ENCODE assay signal across 1 cellular context in the genomic region with DNA sequence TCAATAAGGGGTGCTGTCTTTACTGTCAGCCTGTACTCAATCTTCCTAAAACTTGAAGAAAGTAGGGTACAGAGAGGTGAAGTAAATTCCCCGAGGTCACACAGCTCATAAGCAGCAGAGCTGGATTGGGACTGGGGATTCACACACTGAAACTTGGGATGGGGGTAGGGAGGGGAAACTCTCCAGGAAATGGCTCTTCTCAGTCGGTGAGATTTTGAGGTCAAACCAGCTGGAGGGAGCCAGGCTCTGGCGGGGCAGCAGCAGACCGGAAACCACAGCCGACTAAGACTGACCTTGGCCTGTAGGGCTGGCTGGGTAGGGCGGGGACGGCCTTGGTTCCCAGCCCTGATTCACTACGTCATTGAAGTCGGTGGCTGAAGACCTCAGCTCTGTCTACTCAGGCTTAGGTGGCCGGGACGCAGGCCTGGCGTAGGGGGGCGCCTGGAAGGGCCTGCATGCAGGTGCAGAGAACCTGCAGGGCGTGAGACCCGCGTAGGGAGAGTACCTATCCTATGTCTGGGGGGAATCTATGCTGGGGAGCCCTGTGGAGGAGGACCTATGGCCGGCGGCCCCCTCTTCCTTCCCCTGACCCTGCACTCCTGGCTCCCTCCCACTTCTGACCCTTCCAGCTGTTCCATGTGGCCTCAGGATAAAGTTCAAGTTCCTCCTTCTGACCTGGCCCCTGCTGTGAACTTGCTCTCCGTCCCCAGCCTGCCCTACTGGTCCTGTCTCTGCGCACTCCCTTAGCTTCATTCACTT.
TF ChIP-seq lines count a peak whose summit lies in the region.

No MANE protein-coding gene starts in this region.

TF ChIP-seq in HepG2, 621 proteins besides CTCF, POLR2A, EP300 and RAD21 (continued from another document and continues in another):
- TF ChIP-seq, protein P1, sequence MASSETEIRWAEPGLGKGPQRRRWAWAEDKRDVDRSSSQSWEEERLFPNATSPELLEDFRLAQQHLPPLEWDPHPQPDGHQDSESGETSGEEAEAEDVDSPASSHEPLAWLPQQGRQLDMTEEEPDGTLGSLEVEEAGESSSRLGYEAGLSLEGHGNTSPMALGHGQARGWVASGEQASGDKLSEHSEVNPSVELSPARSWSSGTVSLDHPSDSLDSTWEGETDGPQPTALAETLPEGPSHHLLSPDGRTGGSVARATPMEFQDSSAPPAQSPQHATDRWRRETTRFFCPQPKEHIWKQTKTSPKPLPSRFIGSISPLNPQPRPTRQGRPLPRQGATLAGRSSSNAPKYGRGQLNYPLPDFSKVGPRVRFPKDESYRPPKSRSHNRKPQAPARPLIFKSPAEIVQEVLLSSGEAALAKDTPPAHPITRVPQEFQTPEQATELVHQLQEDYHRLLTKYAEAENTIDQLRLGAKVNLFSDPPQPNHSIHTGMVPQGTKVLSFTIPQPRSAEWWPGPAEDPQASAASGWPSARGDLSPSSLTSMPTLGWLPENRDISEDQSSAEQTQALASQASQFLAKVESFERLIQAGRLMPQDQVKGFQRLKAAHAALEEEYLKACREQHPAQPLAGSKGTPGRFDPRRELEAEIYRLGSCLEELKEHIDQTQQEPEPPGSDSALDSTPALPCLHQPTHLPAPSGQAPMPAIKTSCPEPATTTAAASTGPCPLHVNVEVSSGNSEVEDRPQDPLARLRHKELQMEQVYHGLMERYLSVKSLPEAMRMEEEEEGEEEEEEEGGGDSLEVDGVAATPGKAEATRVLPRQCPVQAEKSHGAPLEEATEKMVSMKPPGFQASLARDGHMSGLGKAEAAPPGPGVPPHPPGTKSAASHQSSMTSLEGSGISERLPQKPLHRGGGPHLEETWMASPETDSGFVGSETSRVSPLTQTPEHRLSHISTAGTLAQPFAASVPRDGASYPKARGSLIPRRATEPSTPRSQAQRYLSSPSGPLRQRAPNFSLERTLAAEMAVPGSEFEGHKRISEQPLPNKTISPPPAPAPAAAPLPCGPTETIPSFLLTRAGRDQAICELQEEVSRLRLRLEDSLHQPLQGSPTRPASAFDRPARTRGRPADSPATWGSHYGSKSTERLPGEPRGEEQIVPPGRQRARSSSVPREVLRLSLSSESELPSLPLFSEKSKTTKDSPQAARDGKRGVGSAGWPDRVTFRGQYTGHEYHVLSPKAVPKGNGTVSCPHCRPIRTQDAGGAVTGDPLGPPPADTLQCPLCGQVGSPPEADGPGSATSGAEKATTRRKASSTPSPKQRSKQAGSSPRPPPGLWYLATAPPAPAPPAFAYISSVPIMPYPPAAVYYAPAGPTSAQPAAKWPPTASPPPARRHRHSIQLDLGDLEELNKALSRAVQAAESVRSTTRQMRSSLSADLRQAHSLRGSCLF (CRISPR knock-in tag; IDR thresholded peaks at IDR 0.05; ENCODE audit: borderline replicate concordance), result no peak
- TF ChIP-seq HMG20A (CRISPR knock-in tag; IDR thresholded peaks at IDR 0.05; ENCODE audit: borderline replicate concordance) (peak; percentile 67), ZNF691 (CRISPR knock-in tag; IDR thresholded peaks at IDR 0.05; ENCODE audit: borderline replicate concordance, low read depth) (peak; percentile 42; the same call in 1 of the 2 replicates), PLRG1 (conservative IDR thresholded peaks at IDR 0.05) (no peak), HNRNPL (IDR thresholded peaks at IDR 0.05; ENCODE audit: low read depth, low read length) (0 out of 2 replicates have a peak, but pooled peaks have one; percentile 20), ZNF326 (CRISPR knock-in tag; IDR thresholded peaks at IDR 0.05; ENCODE audit: borderline replicate concordance) (no peak), CREB3 (CRISPR knock-in tag; IDR thresholded peaks at IDR 0.05) (no peak), FOXM1 (CRISPR knock-in tag; IDR thresholded peaks at IDR 0.05) (no peak), ELF1 (CRISPR knock-in tag; IDR thresholded peaks at IDR 0.05) (peak; percentile 69), TBX3 (IDR thresholded peaks at IDR 0.05; ENCODE audit: borderline replicate concordance) (no peak), ZNF24 (IDR thresholded peaks at IDR 0.05) (no peak), NFATC3 (CRISPR knock-in tag; IDR thresholded peaks at IDR 0.05) (no peak), ZNF512 (CRISPR knock-in tag; IDR thresholded peaks at IDR 0.05) (no peak), MAZ (IDR thresholded peaks at IDR 0.05; ENCODE audit: borderline replicate concordance, low read depth, low read length) (peak; percentile 39; the same call in 1 of the 2 replicates), MAZ (CRISPR knock-in tag; IDR thresholded peaks at IDR 0.05; ENCODE audit: low read depth) (no peak), KDM6A (CRISPR knock-in tag; IDR thresholded peaks at IDR 0.05; ENCODE audit: low read depth) (no peak), ZNF121 (CRISPR knock-in tag; IDR thresholded peaks at IDR 0.05) (no peak), KLF15 (CRISPR knock-in tag; IDR thresholded peaks at IDR 0.05; ENCODE audit: borderline replicate concordance) (no peak), SNAPC2 (CRISPR knock-in tag; IDR thresholded peaks at IDR 0.05) (no peak), EED (CRISPR knock-in tag; IDR thresholded peaks at IDR 0.05) (no peak), ZBTB26 (CRISPR knock-in tag; IDR thresholded peaks at IDR 0.05; ENCODE audit: borderline replicate concordance) (0 out of 2 replicates have a peak, but pooled peaks have one; percentile 5)
- TF ChIP-seq, protein P2, sequence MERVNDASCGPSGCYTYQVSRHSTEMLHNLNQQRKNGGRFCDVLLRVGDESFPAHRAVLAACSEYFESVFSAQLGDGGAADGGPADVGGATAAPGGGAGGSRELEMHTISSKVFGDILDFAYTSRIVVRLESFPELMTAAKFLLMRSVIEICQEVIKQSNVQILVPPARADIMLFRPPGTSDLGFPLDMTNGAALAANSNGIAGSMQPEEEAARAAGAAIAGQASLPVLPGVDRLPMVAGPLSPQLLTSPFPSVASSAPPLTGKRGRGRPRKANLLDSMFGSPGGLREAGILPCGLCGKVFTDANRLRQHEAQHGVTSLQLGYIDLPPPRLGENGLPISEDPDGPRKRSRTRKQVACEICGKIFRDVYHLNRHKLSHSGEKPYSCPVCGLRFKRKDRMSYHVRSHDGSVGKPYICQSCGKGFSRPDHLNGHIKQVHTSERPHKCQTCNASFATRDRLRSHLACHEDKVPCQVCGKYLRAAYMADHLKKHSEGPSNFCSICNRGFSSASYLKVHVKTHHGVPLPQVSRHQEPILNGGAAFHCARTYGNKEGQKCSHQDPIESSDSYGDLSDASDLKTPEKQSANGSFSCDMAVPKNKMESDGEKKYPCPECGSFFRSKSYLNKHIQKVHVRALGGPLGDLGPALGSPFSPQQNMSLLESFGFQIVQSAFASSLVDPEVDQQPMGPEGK (CRISPR knock-in tag; IDR thresholded peaks at IDR 0.05), result peak; percentile 79
- TF ChIP-seq, protein P3, sequence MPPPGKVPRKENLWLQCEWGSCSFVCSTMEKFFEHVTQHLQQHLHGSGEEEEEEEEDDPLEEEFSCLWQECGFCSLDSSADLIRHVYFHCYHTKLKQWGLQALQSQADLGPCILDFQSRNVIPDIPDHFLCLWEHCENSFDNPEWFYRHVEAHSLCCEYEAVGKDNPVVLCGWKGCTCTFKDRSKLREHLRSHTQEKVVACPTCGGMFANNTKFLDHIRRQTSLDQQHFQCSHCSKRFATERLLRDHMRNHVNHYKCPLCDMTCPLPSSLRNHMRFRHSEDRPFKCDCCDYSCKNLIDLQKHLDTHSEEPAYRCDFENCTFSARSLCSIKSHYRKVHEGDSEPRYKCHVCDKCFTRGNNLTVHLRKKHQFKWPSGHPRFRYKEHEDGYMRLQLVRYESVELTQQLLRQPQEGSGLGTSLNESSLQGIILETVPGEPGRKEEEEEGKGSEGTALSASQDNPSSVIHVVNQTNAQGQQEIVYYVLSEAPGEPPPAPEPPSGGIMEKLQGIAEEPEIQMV (CRISPR knock-in tag; IDR thresholded peaks at IDR 0.05; ENCODE audit: low read depth), result no peak
- TF ChIP-seq, protein P4, sequence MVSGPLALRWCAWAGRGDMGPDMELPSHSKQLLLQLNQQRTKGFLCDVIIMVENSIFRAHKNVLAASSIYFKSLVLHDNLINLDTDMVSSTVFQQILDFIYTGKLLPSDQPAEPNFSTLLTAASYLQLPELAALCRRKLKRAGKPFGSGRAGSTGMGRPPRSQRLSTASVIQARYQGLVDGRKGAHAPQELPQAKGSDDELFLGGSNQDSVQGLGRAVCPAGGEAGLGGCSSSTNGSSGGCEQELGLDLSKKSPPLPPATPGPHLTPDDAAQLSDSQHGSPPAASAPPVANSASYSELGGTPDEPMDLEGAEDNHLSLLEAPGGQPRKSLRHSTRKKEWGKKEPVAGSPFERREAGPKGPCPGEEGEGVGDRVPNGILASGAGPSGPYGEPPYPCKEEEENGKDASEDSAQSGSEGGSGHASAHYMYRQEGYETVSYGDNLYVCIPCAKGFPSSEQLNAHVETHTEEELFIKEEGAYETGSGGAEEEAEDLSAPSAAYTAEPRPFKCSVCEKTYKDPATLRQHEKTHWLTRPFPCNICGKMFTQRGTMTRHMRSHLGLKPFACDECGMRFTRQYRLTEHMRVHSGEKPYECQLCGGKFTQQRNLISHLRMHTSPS (CRISPR knock-in tag; IDR thresholded peaks at IDR 0.05; ENCODE audit: low read depth), result no peak
